8 cellular contexts compared by ENCODE assay signal in genomic region chr17:38351412-38352222, GRCh38. TPM values are rescaled to one million over a fixed set of nuclear protein-coding genes. Genes with fewer than 3 reads are reported as not detected.
DNase-seq lines count a peak whose midpoint lies in the region; ATAC-seq and TF ChIP-seq lines count a peak whose summit lies in the region.

SOCS7 (plus strand) TSS chr17:38351844; CDS start chr17:38352053, 209 bp downstream.

- H3K4me1 Mint-ChIP-seq in endothelial cell (ENCODE audit: unreplicated experiment) (peaks cover 10% of the 10 kb centered on the region), mesothelial cell of epicardium (peaks cover 40% of the 10 kb centered on the region)

- peak; percentile 82 for ATAC-seq in GM21381 (IDR thresholded peaks at IDR 0.05; ENCODE audit: unreplicated experiment)

- peaks cover 9% of the 10 kb centered on the region for H3K27me3 Mint-ChIP-seq in endothelial cell (ENCODE audit: unreplicated experiment)
- H3K27me3 Mint-ChIP-seq in mesothelial cell of epicardium (ENCODE audit: low read depth) = no peaks in the 10 kb centered on the region

- DNase-seq in COR-L47 (lab: John Stamatoyannopoulos, UW) = peak; percentile 94
- peak in 73 of 76 experiments; percentile 36 to 94 (median 80) for DNase-seq in HUDEP-2 (lab: John Stamatoyannopoulos, UW; ENCODE audit: unreplicated experiment in 76 of 76)
- DNase-seq in NOMO-1 treated with dmso at 0.1 percent for 144 hours (lab: John Stamatoyannopoulos, UW; ENCODE audit: unreplicated experiment) = peak; percentile 92
- DNase-seq in activated CD8-positive, alpha-beta memory T cell treated with anti-CD3 and anti-CD28 coated beads, Interleukin-2, amount 50 U/mL, for 1 hour (ENCODE audit: extremely low read depth) = peak; percentile 79
- DNase-seq in endothelial cell (ENCODE audit: low spot score) = peak; percentile 82
- DNase-seq in mesothelial cell of epicardium (ENCODE audit: low spot score in 2 of 2, unreplicated experiment in 2 of 2) = peak; percentile 94 to 95
- peak; percentile 83 to 85 for DNase-seq in stimulated activated CD8-positive, alpha-beta memory T cell treated with anti-CD3 and anti-CD28 coated beads, Interleukin-15, amount 100 ng/mL, for 4 hours (ENCODE audit: low read depth in 2 of 2)

- peak within 1 kb of the TSS; percentile 65 for H3K27ac Mint-ChIP-seq in endothelial cell (ENCODE audit: unreplicated experiment)
- peak within 1 kb of the TSS; percentile 98 for H3K27ac Mint-ChIP-seq in mesothelial cell of epicardium

- H3K36me3 Mint-ChIP-seq in endothelial cell (ENCODE audit: low read depth, unreplicated experiment) (peaks cover 4% of the 10 kb centered on the region), mesothelial cell of epicardium (no peaks in the 10 kb centered on the region)

- TF ChIP-seq CTCF in endothelial cell (IDR thresholded peaks at IDR 0.05; ENCODE audit: unreplicated experiment) (no peak), mesothelial cell of epicardium (IDR thresholded peaks at IDR 0.05; ENCODE audit: unreplicated experiment) (no peak)

- H3K9me3 Mint-ChIP-seq in endothelial cell (ENCODE audit: unreplicated experiment) (no peaks in the 10 kb centered on the region), mesothelial cell of epicardium (no peaks in the 10 kb centered on the region)

- H3K4me3 Mint-ChIP-seq in endothelial cell (ENCODE audit: unreplicated experiment) (peak within 1 kb of the TSS; percentile 93), mesothelial cell of epicardium (peak within 1 kb of the TSS; percentile 82)

RNA-seq across cellular contexts. Expression of gene SOCS7, which starts in this region (rescaled TPM):
- total RNA-seq in endothelial cell (ENCODE audit: unreplicated experiment) (13.8 TPM), mesothelial cell of epicardium (31.6 to 33.6 TPM (median 32.9 TPM) in 3 replicates)

Comparison
In these comparisons a context has a peak if more than half of its experiments do, and no peak if none do; other contexts are left out.
1. Peak in every context shown above with its lines: DNase-seq and ATAC-seq.